In the genomic region with DNA sequence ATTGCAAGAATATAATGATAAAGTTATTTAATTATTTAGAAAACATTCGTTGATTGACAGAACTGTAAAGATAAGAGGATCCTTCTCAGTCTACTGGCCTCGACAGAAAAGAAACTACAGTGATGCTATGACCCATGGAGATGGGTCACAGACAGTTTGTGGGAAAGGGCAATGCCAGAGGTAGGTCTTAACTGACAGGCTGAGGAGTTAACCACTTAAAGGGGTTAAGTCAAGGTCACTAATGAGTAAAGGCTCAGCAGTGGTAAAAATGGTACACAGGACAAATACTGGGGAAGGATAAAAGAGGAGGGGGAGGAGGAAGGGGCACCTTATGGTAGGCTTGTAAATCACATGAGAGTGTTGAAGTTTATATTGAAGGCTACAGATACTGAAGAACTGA, we compare ENCODE assay signal across 30 cellular contexts. TPM values are rescaled to one million over a fixed set of nuclear protein-coding genes. Genes with fewer than 3 reads are reported as not detected.
DNase-seq lines count a peak whose midpoint lies in the region; ATAC-seq, FAIRE-seq and TF ChIP-seq lines count a peak whose summit lies in the region.
"Had no signal": no experiment of that assay in that cellular context is flagged by ENCODE, and none has a peak within 500 bp of the region (broad histone marks: within the 10 kb centered on the region; RNA-seq: fewer than 3 reads in every experiment).

No MANE protein-coding gene starts in this region.

- no peak for TF ChIP-seq CTCF in IMR-90 (conservative IDR thresholded peaks at IDR 0.05; ENCODE audit: low read depth, low read length)
- no peak for TF ChIP-seq CTCF in VCaP (conservative IDR thresholded peaks at IDR 0.05)
- no peak for TF ChIP-seq CTCF in Peyer's patch (IDR thresholded peaks at IDR 0.05)

- H3K56ac ChIP-seq in IMR-90 (ENCODE audit: extremely low read depth, insufficient read depth, low read length): no peak overlapping the region

- H4K8ac ChIP-seq in IMR-90 (ENCODE audit: low read depth in 2 of 2, low read length in 2 of 2): no peak overlapping the region

- no peak overlapping the region for H2AFZ ChIP-seq in IMR-90 (replicated peaks; ENCODE audit: low read length, poor library complexity)
- H2AFZ ChIP-seq: GM23248 had no signal

- H3K27me3 ChIP-seq in IMR-90 (ENCODE audit: control insufficient read depth, insufficient read depth, low read length) (no peaks in the 10 kb centered on the region), Peyer's patch (no peaks in the 10 kb centered on the region)
- H3K27me3 ChIP-seq: BLaER1 treated with 17β-estradiol and CSF1 and Interleukin-3, amounts not matched to agents 10 nM and 100 nM; colonic mucosa; testis had no signal

- no peak overlapping the region for H2BK15ac ChIP-seq in IMR-90 (ENCODE audit: low read depth, low read length)

- no CpG with 5 or more reads among the region's 2 CpGs for WGBS in IMR-90 (ENCODE audit: extremely low coverage in 2 of 2, insufficient read length in 1 of 2), 2 experiments

- BruUV-seq in IMR-90 (replicated peaks; lab: Mats Ljungman, UMichigan): no TSS peak

- CTCF ChIA-PET in IMR-90 (lab: Yijun Ruan, JAX): interaction anchor here (0.6 kb wide), 1 partner anchor 28 kb away, joined by 4 read pairs; no protein-coding TSS in a partner anchor

- H3K4me1 ChIP-seq in IMR-90 (ENCODE audit: control insufficient read depth, insufficient read depth, low read length) (peaks cover 2% of the 10 kb centered on the region; the same call in 1 of the 2 replicates), Peyer's patch (no peaks in the 10 kb centered on the region)
- H3K4me1 ChIP-seq: colonic mucosa, testis had no signal

- H2AK5ac ChIP-seq in IMR-90 (ENCODE audit: low read depth, low read length): no peak overlapping the region

- dilution Hi-C loops in IMR-90 (cut with HindIII; ENCODE audit: low sequenced_read_pairs, unreplicated experiment): no loop called here

- no peak for DNase-seq in GM18507 (ENCODE audit: extremely low spot score, insufficient read length, low read depth)
- no peak for DNase-seq in IMR-90
- peak; percentile 24 for DNase-seq in kidney glomerular epithelial cell (lab: John Stamatoyannopoulos, UW)
- DNase-seq in AG08395 (ENCODE audit: low spot score): no peak
- no peak for DNase-seq in Peyer's patch
- no peak for DNase-seq in activated effector memory CD4-positive, alpha-beta T cell treated with anti-CD3 and anti-CD28 coated beads, Interleukin-2, amount 50 U/mL, for 16 hours
- no peak for DNase-seq in NCI-H526 (lab: John Stamatoyannopoulos, UW)
- DNase-seq: activated CD4-positive, alpha-beta T cell treated with anti-CD3 and anti-CD28 coated beads, Interleukin-2, amount 50 U/mL, for 1 hour; activated CD8-positive, alpha-beta memory T cell treated with anti-CD3 and anti-CD28 coated beads, Interleukin-2, amount 10 ng/mL, durations not matched to agents 7 days and 5 days; activated naive CD4-positive, alpha-beta T cell treated with anti-CD3 and anti-CD28 coated beads for 36 hours; activated T-cell treated with anti-CD3 and anti-CD28 coated beads, Interleukin-2, amount 50 U/mL, for 48 hours; amygdala; colonic mucosa; effector memory CD4-positive, alpha-beta T cell; GM23248; left colon; naive B cell; NCI-H1436; NCI-H2107; NCI-H446; occipital lobe; Right ventricle myocardium superior; stimulated activated naive CD8-positive, alpha-beta T cell treated with anti-CD3 and anti-CD28 coated beads, Interleukin-15, Interleukin-2, amounts not matched to agents 100 U/mL and 50 U/mL, for 24 hours; T-helper 9 cell; testis had no signal

- H3K27ac ChIP-seq in IMR-90 (ENCODE audit: insufficient read depth, low read length) (no peak overlapping the region), VCaP (peak overlapping the region; percentile 42), Peyer's patch (no peak overlapping the region)
- H3K27ac ChIP-seq: BLaER1 treated with 17β-estradiol and CSF1 and Interleukin-3, amounts not matched to agents 10 nM and 100 nM; colonic mucosa; GM23248; testis had no signal

- peaks cover 8% of the 10 kb centered on the region; the same call in 1 of the 2 replicates for H3K9me1 ChIP-seq in IMR-90 (ENCODE audit: insufficient read depth, low read length)

- peaks cover 2% of the 10 kb centered on the region for H3K36me3 ChIP-seq in IMR-90 (ENCODE audit: control insufficient read depth, insufficient read depth, low read length)
- H3K36me3 ChIP-seq in Peyer's patch: no peaks in the 10 kb centered on the region
- H3K36me3 ChIP-seq: colonic mucosa had no signal

- ATAC-seq in IMR-90 (ENCODE audit: low read depth): no peak
- ATAC-seq: activated CD8-positive, alpha-beta memory T cell treated with anti-CD3 and anti-CD28 coated beads, Interleukin-2, amount 10 ng/mL, durations not matched to agents 7 days and 5 days; left colon; stimulated activated naive CD8-positive, alpha-beta T cell treated with anti-CD3 and anti-CD28 coated beads, Interleukin-15, Interleukin-2, amounts not matched to agents 100 U/mL and 50 U/mL, for 24 hours; WTC11 had no signal

- H2BK20ac ChIP-seq in IMR-90 (ENCODE audit: low read depth, low read length): no peak overlapping the region

- H3K4me2 ChIP-seq in IMR-90 (ENCODE audit: low read depth, low read length): no peak overlapping the region
- H3K4me2 ChIP-seq: BLaER1 treated with 17β-estradiol and CSF1 and Interleukin-3, amounts not matched to agents 10 nM and 100 nM had no signal

- peak; percentile 36 for FAIRE-seq in GM18507 (lab: Jason Lieb, UNC)
- FAIRE-seq: bronchial epithelial cell, frontal cortex had no signal

- H3K9me3 ChIP-seq in IMR-90 (ENCODE audit: control insufficient read depth, insufficient read depth, low read length): no peaks in the 10 kb centered on the region
- no peaks in the 10 kb centered on the region for H3K9me3 ChIP-seq in Peyer's patch
- H3K9me3 ChIP-seq: BLaER1 treated with 17β-estradiol and CSF1 and Interleukin-3, amounts not matched to agents 10 nM and 100 nM; colonic mucosa; testis had no signal

- H2BK120ac ChIP-seq in IMR-90 (ENCODE audit: low read depth, low read length): no peak overlapping the region

- intact Hi-C loops in IMR-90 (cut with micrococcal nuclease): no loop called here

- no peak overlapping the region for H3K9ac ChIP-seq in IMR-90 (ENCODE audit: low read depth, low read length)
- H3K9ac ChIP-seq: BLaER1 treated with 17β-estradiol and CSF1 and Interleukin-3, amounts not matched to agents 10 nM and 100 nM; GM23248 had no signal

- TF ChIP-seq RAD21 in IMR-90 (IDR thresholded peaks at IDR 0.05; ENCODE audit: low read length): no peak

- H4K91ac ChIP-seq in IMR-90 (ENCODE audit: insufficient read depth, low read depth, low read length): no peak overlapping the region

- peaks cover 4 to 44% of the 10 kb centered on the region in 2 experiments for H3K79me1 ChIP-seq in IMR-90 (ENCODE audit: low read depth in 1 of 2, low read length in 2 of 2)

- no peak overlapping the region for H4K5ac ChIP-seq in IMR-90 (ENCODE audit: low read depth, low read length)

- TF ChIP-seq POLR2A in IMR-90 (IDR thresholded peaks at IDR 0.05; ENCODE audit: low read depth, low read length) (no peak), Peyer's patch (IDR thresholded peaks at IDR 0.05) (no peak)

- 0 out of 2 replicates have a peak overlapping the region, but pooled peaks have one; percentile 72 for H3K14ac ChIP-seq in IMR-90 (replicated peaks; ENCODE audit: low read depth, low read length)

- no peak overlapping the region for H3K18ac ChIP-seq in IMR-90 (ENCODE audit: low read depth, low read length)

- no peak overlapping the region for H3K4me3 ChIP-seq in IMR-90 (ENCODE audit: insufficient read depth, low read depth, low read length)
- no peak overlapping the region for H3K4me3 ChIP-seq in Peyer's patch
- H3K4me3 ChIP-seq: BLaER1 treated with 17β-estradiol and CSF1 and Interleukin-3, amounts not matched to agents 10 nM and 100 nM; colonic mucosa; GM23248; testis had no signal

- H3K4ac ChIP-seq in IMR-90 (ENCODE audit: low read depth, low read length): no peak overlapping the region

- POLR2A ChIA-PET in IMR-90 (lab: Charles Lee; ENCODE audit: unreplicated experiment): no interaction called here

- no peak overlapping the region for H2AK9ac ChIP-seq in IMR-90 (replicated peaks; ENCODE audit: low read depth, low read length, poor library complexity)

- no peak overlapping the region for H2BK5ac ChIP-seq in IMR-90 (ENCODE audit: low read depth, low read length, poor library complexity, severe bottlenecking)

- H3K23ac ChIP-seq in IMR-90 (ENCODE audit: low read depth, low read length): no peak overlapping the region

- in situ Hi-C loops in IMR-90 (cut with MboI; ENCODE audit: low sequenced_read_pairs): no loop called here

- peaks cover 52% of the 10 kb centered on the region for H4K20me1 ChIP-seq in IMR-90 (ENCODE audit: insufficient read depth, low read length)

TF ChIP-seq in IMR-90, 13 proteins besides CTCF, POLR2A, EP300 and RAD21:
- TF ChIP-seq NFE2L2 (IDR thresholded peaks at IDR 0.05; ENCODE audit: low read depth, low read length) (no peak), SMC3 (IDR thresholded peaks at IDR 0.05; ENCODE audit: low read depth, low read length) (no peak), MAFK (IDR thresholded peaks at IDR 0.05; ENCODE audit: low read depth, low read length) (no peak)

RNA-seq across cellular contexts. Expression of a gene that starts 9.9 kb away (rescaled TPM):
- total RNA-seq in IMR-90 (2012; rRNA removed): 7.0 and 19.7 TPM in 2 replicates
- polyA plus RNA-seq in IMR-90 (2012; rRNA removed): 10.9 and 11.7 TPM in 2 replicates
- 3.4 and 4.6 TPM in 2 replicates for polyA plus RNA-seq in IMR-90 (2012; cell fraction: cytosol; rRNA removed)
- polyA plus RNA-seq in IMR-90 (2012; cell fraction: nucleus; rRNA removed; ENCODE audit: low replicate concordance): 0.59 and 4.0 TPM in 2 replicates
- 10 to 100 TPM in 1 of 4 donors, 1 to 10 TPM in 3; 8.1 to 11.1 (median 8.8) TPM for total RNA-seq in Peyer's patch

RNA-seq across cellular contexts. Expression of a gene that starts 15.9 kb away (rescaled TPM):
- total RNA-seq in IMR-90 (2012; rRNA removed) (16.7 and 18.6 TPM in 2 replicates), Peyer's patch (10 to 100 TPM; 16.5 to 34.4 (median 27.6) TPM)
- 7.2 TPM in 2 replicates for polyA plus RNA-seq in IMR-90 (2012; rRNA removed)
- polyA plus RNA-seq in IMR-90 (2012; cell fraction: cytosol; rRNA removed): 5.4 and 6.5 TPM in 2 replicates
- 2.3 and 11.3 TPM in 2 replicates for polyA plus RNA-seq in IMR-90 (2012; cell fraction: nucleus; rRNA removed; ENCODE audit: low replicate concordance)
